8 cellular contexts compared by ENCODE assay signal in the genomic region with DNA sequence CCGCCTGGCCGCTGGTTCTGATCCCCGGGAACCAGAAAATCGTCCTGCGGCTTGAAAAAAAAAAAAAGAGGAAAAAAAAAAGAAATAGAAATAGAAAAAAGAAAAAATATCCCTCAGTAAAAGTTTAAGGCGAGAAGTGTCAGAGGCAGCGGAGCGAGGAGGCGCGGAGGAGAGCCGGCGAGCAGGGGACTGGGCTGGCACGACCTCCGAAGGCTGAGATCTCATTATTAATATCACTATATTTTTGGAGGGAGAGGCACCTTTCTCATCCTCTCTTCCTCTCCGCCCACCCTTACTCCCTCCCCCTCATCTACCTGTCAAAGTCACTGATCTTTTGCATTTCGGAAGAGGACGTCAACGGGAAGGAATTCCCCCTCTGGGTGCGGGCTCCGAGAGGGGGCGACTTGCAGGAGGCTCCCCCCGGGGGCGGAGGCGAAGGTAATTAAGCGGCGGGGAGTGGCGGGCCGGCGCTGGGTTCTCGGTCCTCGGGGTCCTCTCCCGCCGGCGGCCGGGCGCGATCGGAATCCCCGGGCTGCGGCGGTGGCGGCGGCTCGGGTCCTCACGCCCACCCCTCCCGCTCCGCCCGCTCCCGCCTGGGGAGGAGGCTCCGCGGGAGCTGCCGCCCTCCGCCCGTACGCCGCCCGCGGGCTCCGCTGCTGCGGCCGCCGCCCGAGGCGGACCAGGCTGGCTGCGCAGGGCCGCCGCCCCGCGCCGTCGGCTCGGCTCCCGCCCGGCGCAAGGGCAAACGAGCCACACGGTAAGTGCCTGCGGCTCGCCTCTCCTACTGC. TPM values are rescaled to one million over a fixed set of nuclear protein-coding genes. Genes with fewer than 3 reads are reported as not detected.
DNase-seq lines count a peak whose midpoint lies in the region; ATAC-seq and TF ChIP-seq lines count a peak whose summit lies in the region.

NTNG1 (plus strand) TSS at position 337 of the 788 bp plus-strand sequence.

- no peak within 1 kb of the TSS for H3K27ac ChIP-seq in foreskin keratinocyte

- intact Hi-C loops in activated CD4-positive, alpha-beta T cell treated with anti-CD3 and anti-CD28 coated beads for 36 hours (cut with DNase I, micrococcal nuclease): loop anchor here (2.0 to 5.0 kb wide), 2 partner anchors 84 kb away; partner anchors contain the start of gene PRMT6 (in 2 of the 2)

- peaks cover 43% of the 10 kb centered on the region for H3K27me3 Mint-ChIP-seq in activated CD4-positive, alpha-beta T cell treated with anti-CD3 and anti-CD28 coated beads for 36 hours

- H3K4me3 ChIP-seq in neuron (ENCODE audit: low read length): peak within 1 kb of the TSS; percentile 87

- POLR2A ChIA-PET in activated CD4-positive, alpha-beta T cell treated with anti-CD3 and anti-CD28 coated beads for 36 hours (lab: Charles Lee): no interaction called here

- peaks cover 14% of the 10 kb centered on the region for H3K4me1 ChIP-seq in foreskin keratinocyte
- H3K4me1 ChIP-seq in neuron (ENCODE audit: insufficient read depth, low read length): peaks cover 22% of the 10 kb centered on the region

- ATAC-seq in activated CD4-positive, alpha-beta T cell treated with anti-CD3 and anti-CD28 coated beads for 36 hours: peak; percentile 60
- peak; percentile 19 for ATAC-seq in foreskin keratinocyte
- no peak for ATAC-seq in GM18517 (IDR thresholded peaks at IDR 0.05; ENCODE audit: unreplicated experiment)

- no peaks in the 10 kb centered on the region for H3K36me3 ChIP-seq in neuron (ENCODE audit: insufficient read depth, low read length)

- no peaks in the 10 kb centered on the region for H3K36me3 Mint-ChIP-seq in activated CD4-positive, alpha-beta T cell treated with anti-CD3 and anti-CD28 coated beads for 36 hours (ENCODE audit: low read depth)

- DNase-seq in activated CD4-positive, alpha-beta T cell treated with anti-CD3 and anti-CD28 coated beads for 36 hours: peak; percentile 22
- DNase-seq in activated CD4-positive, alpha-beta T cell treated with anti-CD3 and anti-CD28 coated beads for 48 hours: no peak
- DNase-seq in HK-2 (ENCODE audit: unreplicated experiment) (peak; percentile 57), foreskin keratinocyte (peak in 1 of 2 donors; percentile 49), NCI-H526 treated with DMSO at 0.1 percent for 48 hours (lab: John Stamatoyannopoulos, UW) (no peak)
- peak; percentile 36 for DNase-seq in activated CD8-positive, alpha-beta memory T cell treated with anti-CD3 and anti-CD28 coated beads, Interleukin-2, amount 50 U/mL, for 4 hours

- peak within 1 kb of the TSS; percentile 31 for H3K27ac Mint-ChIP-seq in activated CD4-positive, alpha-beta T cell treated with anti-CD3 and anti-CD28 coated beads for 36 hours

- no peaks in the 10 kb centered on the region for H3K9me3 ChIP-seq in neuron (ENCODE audit: low read length)

- H3K27me3 ChIP-seq in foreskin keratinocyte (no peaks in the 10 kb centered on the region), neuron (ENCODE audit: insufficient read depth, low read length) (peaks cover 5% of the 10 kb centered on the region)

- peaks cover 18% of the 10 kb centered on the region for H3K4me1 Mint-ChIP-seq in activated CD4-positive, alpha-beta T cell treated with anti-CD3 and anti-CD28 coated beads for 36 hours

- no peaks in the 10 kb centered on the region for H3K9me3 Mint-ChIP-seq in activated CD4-positive, alpha-beta T cell treated with anti-CD3 and anti-CD28 coated beads for 36 hours (ENCODE audit: low read depth)

- peak within 1 kb of the TSS; percentile 96 for H2AFZ ChIP-seq in neuron (ENCODE audit: low read depth, low read length)

- peak within 1 kb of the TSS; percentile 68 for H3K4me3 Mint-ChIP-seq in activated CD4-positive, alpha-beta T cell treated with anti-CD3 and anti-CD28 coated beads for 36 hours

- no peak for TF ChIP-seq CTCF in foreskin keratinocyte (conservative IDR thresholded peaks at IDR 0.05)

- CTCF ChIA-PET in activated CD4-positive, alpha-beta T cell treated with anti-CD3 and anti-CD28 coated beads for 36 hours (lab: Charles Lee): interaction anchor here (0.7 to 2.3 kb wide), 4 partner anchors 10 to 847 kb away, joined by 3 to 12 read pairs (median 6); partner anchors contain the start of gene PRMT6

RNA-seq across cellular contexts. Expression of gene NTNG1, which starts in this region (rescaled TPM):
- under 1 TPM in 1 of 2 experiments, not detected in 1; 0.28 TPM for total RNA-seq in activated CD4-positive, alpha-beta T cell treated with anti-CD3 and anti-CD28 coated beads for 36 hours
- 8.4 and 9.9 TPM in 2 replicates for total RNA-seq in foreskin keratinocyte
- polyA plus RNA-seq in foreskin keratinocyte: 3.7 and 5.0 TPM in 2 replicates

Comparison
In these comparisons a context has a peak if more than half of its experiments do, and no peak if none do; other contexts are left out.
1. Peak in DNase-seq and ATAC-seq in activated CD4-positive, alpha-beta T cell treated with anti-CD3 and anti-CD28 coated beads for 36 hours; RNA of the gene not detected or under 1 TPM.
2. DNase-seq: peak in HK-2 (single experiment) and activated CD8-positive, alpha-beta memory T cell treated with anti-CD3 and anti-CD28 coated beads, Interleukin-2, amount 50 U/mL, for 4 hours (single experiment); none in activated CD4-positive, alpha-beta T cell treated with anti-CD3 and anti-CD28 coated beads for 48 hours (single experiment) and NCI-H526 treated with DMSO at 0.1 percent for 48 hours (single experiment).